ENCODE assay signal across 20 cellular contexts in genomic region chr16:89607453-89607852, GRCh38. TPM values are rescaled to one million over a fixed set of nuclear protein-coding genes. Genes with fewer than 3 reads are reported as not detected.
A peak's percentile ranks its signal among the peaks of the same experiment; 100 is the strongest.
DNase-seq lines count a peak whose midpoint lies in the region; ATAC-seq, FAIRE-seq and TF ChIP-seq lines count a peak whose summit lies in the region.
"Had no signal": no experiment of that assay in that cellular context is flagged by ENCODE, and none has a peak within 500 bp of the region (broad histone marks: within the 10 kb centered on the region; RNA-seq: fewer than 3 reads in every experiment).

No MANE protein-coding gene starts in this region.

- H2BK5ac ChIP-seq in neuronal stem cell (ENCODE audit: low read length): no peak overlapping the region

- TF ChIP-seq CTCF in DND-41 (IDR thresholded peaks at IDR 0.05; ENCODE audit: borderline replicate concordance, extremely low read depth, low read length, poor library complexity, severe bottlenecking) (no peak), astrocyte (IDR thresholded peaks at IDR 0.05; ENCODE audit: insufficient read depth, low read depth, low read length) (no peak), HepG2 (CRISPR knock-in tag; IDR thresholded peaks at IDR 0.05) (no peak)

- H3K4me1 Mint-ChIP-seq in astrocyte (ENCODE audit: low read depth, unreplicated experiment): peaks cover 5% of the 10 kb centered on the region

- H3K79me2 ChIP-seq in DND-41 (ENCODE audit: insufficient read depth, low read length) (no peaks in the 10 kb centered on the region), astrocyte (ENCODE audit: insufficient read depth, low read length) (no peaks in the 10 kb centered on the region), HepG2 (ENCODE audit: insufficient read depth, low read length) (no peaks in the 10 kb centered on the region)

- H3K4me1 ChIP-seq in DND-41 (ENCODE audit: insufficient read depth, low read length): peaks cover 64% of the 10 kb centered on the region
- H3K4me1 ChIP-seq in astrocyte (ENCODE audit: insufficient read depth, low read length): peaks cover 13% of the 10 kb centered on the region
- H3K4me1 ChIP-seq in neuronal stem cell (ENCODE audit: control insufficient read depth in 2 of 2, insufficient read depth in 1 of 2, low read depth in 1 of 2, low read length in 2 of 2): peaks cover 10 to 17% of the 10 kb centered on the region in 2 donors
- H3K4me1 ChIP-seq in HepG2 (ENCODE audit: insufficient read depth, low read length): peaks cover 31% of the 10 kb centered on the region

- TF ChIP-seq EP300 in HepG2 (IDR thresholded peaks at IDR 0.05; ENCODE audit: low read depth in 2 of 2, low read length in 2 of 2) (no peak), HepG2 (CRISPR knock-in tag; IDR thresholded peaks at IDR 0.05; ENCODE audit: borderline replicate concordance) (no peak)

- H3K4ac ChIP-seq in neuronal stem cell (ENCODE audit: low read length): no peak overlapping the region

- H3K9me3 ChIP-seq in DND-41 (ENCODE audit: insufficient read depth, low read length, severe bottlenecking) (no peaks in the 10 kb centered on the region), astrocyte (ENCODE audit: insufficient read depth, low read depth, low read length) (no peaks in the 10 kb centered on the region), neuronal stem cell (replicated peaks in 1 of 2; ENCODE audit: control insufficient read depth in 2 of 2, insufficient read depth in 1 of 2, low read depth in 1 of 2, low read length in 2 of 2) (no peaks in the 10 kb centered on the region), HepG2 (ENCODE audit: low read length) (no peaks in the 10 kb centered on the region)

- no peaks in the 10 kb centered on the region for H3K36me3 Mint-ChIP-seq in astrocyte (ENCODE audit: low read depth, unreplicated experiment)
- H3K36me3 Mint-ChIP-seq: CD14-positive monocyte, T-cell had no signal

- H4K20me1 ChIP-seq in DND-41 (ENCODE audit: insufficient read depth, low read length): 0 out of 2 replicates have a peak, but pooled peaks cover 3% of the 10 kb centered on the region
- H4K20me1 ChIP-seq in astrocyte (ENCODE audit: insufficient read depth, low read length): no peaks in the 10 kb centered on the region
- no peaks in the 10 kb centered on the region for H4K20me1 ChIP-seq in HepG2 (ENCODE audit: insufficient read depth, low read length)

- BruUV-seq in HepG2 (replicated peaks; lab: Mats Ljungman, UMichigan): no TSS peak

- H3K36me3 ChIP-seq in DND-41 (ENCODE audit: insufficient read depth, low read length) (no peaks in the 10 kb centered on the region), astrocyte (ENCODE audit: insufficient read depth, low read length) (no peaks in the 10 kb centered on the region), neuronal stem cell (replicated peaks in 1 of 2; ENCODE audit: control insufficient read depth in 2 of 2, insufficient read depth in 2 of 2, low read length in 2 of 2) (no peaks in the 10 kb centered on the region), HepG2 (replicated peaks in 1 of 2; ENCODE audit: control insufficient read depth in 1 of 2, insufficient read depth in 2 of 2, low read length in 2 of 2) (no peaks in the 10 kb centered on the region)

- peak overlapping the region in 1 of 2 experiments; percentile 38; a peak in 1 of 4 replicates for H3K4me3 ChIP-seq in DND-41 (ENCODE audit: low read depth in 1 of 2, low read length in 2 of 2)
- H3K4me3 ChIP-seq in astrocyte (ENCODE audit: insufficient read depth, low read depth, low read length): no peak overlapping the region
- H3K4me3 ChIP-seq in neuronal stem cell (ENCODE audit: low read length in 2 of 2): no peak overlapping the region
- H3K4me3 ChIP-seq in HepG2 (replicated peaks in 1 of 3; ENCODE audit: insufficient read depth in 1 of 3, low read depth in 2 of 3, low read length in 3 of 3): no peak overlapping the region

- peak overlapping the region; percentile 54 for H3K4me2 ChIP-seq in DND-41 (ENCODE audit: insufficient read depth, low read length)
- no peak overlapping the region for H3K4me2 ChIP-seq in astrocyte (ENCODE audit: low read length)
- H3K4me2 ChIP-seq in neuronal stem cell (ENCODE audit: insufficient read depth, low read length, poor library complexity, severe bottlenecking): no peak overlapping the region
- H3K4me2 ChIP-seq in HepG2 (ENCODE audit: low read depth, low read length): no peak overlapping the region
- H3K4me2 ChIP-seq: KMS-11 had no signal

- H2BK15ac ChIP-seq in neuronal stem cell (ENCODE audit: low read length): no peak overlapping the region

- H3K9ac ChIP-seq in DND-41 (ENCODE audit: low read depth, low read length) (peak overlapping the region; percentile 65), astrocyte (ENCODE audit: low read length) (no peak overlapping the region), neuronal stem cell (ENCODE audit: low read depth, low read length, poor library complexity) (no peak overlapping the region), HepG2 (ENCODE audit: insufficient read depth, low read depth, low read length) (no peak overlapping the region)
- H3K9ac ChIP-seq: KMS-11 had no signal

- TF ChIP-seq POLR2A in HepG2 (IDR thresholded peaks at IDR 0.05; ENCODE audit: insufficient read depth in 1 of 2, low read depth in 2 of 2, low read length in 2 of 2): no peak

- H3K79me1 ChIP-seq in neuronal stem cell (ENCODE audit: low read depth, low read length): no peaks in the 10 kb centered on the region

- DNase-seq in DND-41: peak; percentile 90
- DNase-seq in astrocyte (ENCODE audit: low read depth): no peak
- no peak for DNase-seq in neuronal stem cell (ENCODE audit: low spot score)
- DNase-seq in NCI-H446 treated with DMSO at 0.1 percent for 48 hours (lab: John Stamatoyannopoulos, UW): no peak
- DNase-seq in HepG2 (ENCODE audit: low spot score): no peak
- no peak for DNase-seq in CD1c-positive myeloid dendritic cell (ENCODE audit: extremely low spot score)
- DNase-seq: AML-193, NCI-H1105, NCI-H146, NCI-H2029, NCI-H2227 treated with DMSO at 0.1 percent for 48 hours, NCI-H510A treated with DMSO at 0.1 percent for 48 hours, NCI-H774, T-cell had no signal

- H3K27me3 Mint-ChIP-seq in astrocyte (ENCODE audit: low read depth, unreplicated experiment): peaks cover 11% of the 10 kb centered on the region
- H3K27me3 Mint-ChIP-seq: T-cell had no signal

- FAIRE-seq in astrocyte (lab: Jason Lieb, UNC): no peak
- FAIRE-seq in HepG2 (lab: Jason Lieb, UNC): no peak
- FAIRE-seq: H54 had no signal

- H3K27ac ChIP-seq in DND-41 (ENCODE audit: low read length) (peak overlapping the region; percentile 94), astrocyte (ENCODE audit: low read depth, low read length) (no peak overlapping the region), neuronal stem cell (replicated peaks; ENCODE audit: low read length) (no peak overlapping the region), HepG2 (ENCODE audit: extremely low read length, insufficient read depth, low read length) (no peak overlapping the region)
- H3K27ac ChIP-seq: KMS-11 had no signal

- no peak overlapping the region for H2AK5ac ChIP-seq in neuronal stem cell (ENCODE audit: low read depth, low read length)

- H2AFZ ChIP-seq in DND-41 (ENCODE audit: low read depth, low read length): peak overlapping the region; percentile 66
- no peak overlapping the region for H2AFZ ChIP-seq in astrocyte (ENCODE audit: low read depth, low read length)
- peak overlapping the region; percentile 59 for H2AFZ ChIP-seq in neuronal stem cell (ENCODE audit: low read length)
- H2AFZ ChIP-seq in HepG2 (ENCODE audit: low read length): no peak overlapping the region

- H3K27me3 ChIP-seq in DND-41 (ENCODE audit: insufficient read depth, low read length, poor library complexity) (no peaks in the 10 kb centered on the region), astrocyte (ENCODE audit: insufficient read depth, low read length) (no peaks in the 10 kb centered on the region), neuronal stem cell (ENCODE audit: control insufficient read depth in 3 of 3, insufficient read depth in 3 of 3, low read depth in 1 of 3, low read length in 3 of 3) (peaks cover 0 to 4% (median 0%) of the 10 kb centered on the region in 3 experiments), HepG2 (ENCODE audit: control insufficient read depth in 1 of 2, insufficient read depth in 2 of 2, low read length in 2 of 2) (peaks cover 7 to 33% of the 10 kb centered on the region in 2 experiments)

- no peak overlapping the region for H2BK120ac ChIP-seq in neuronal stem cell (ENCODE audit: low read depth, low read length)

- peak overlapping the region; percentile 1 for H3K27ac Mint-ChIP-seq in astrocyte (ENCODE audit: unreplicated experiment)
- H3K27ac Mint-ChIP-seq: CD14-positive monocyte, T-cell had no signal

- intact Hi-C loops in HepG2 (cut with micrococcal nuclease; ENCODE audit: unreplicated experiment): no loop called here

- H2BK12ac ChIP-seq in neuronal stem cell (ENCODE audit: low read length): no peak overlapping the region

- no peak overlapping the region for H4K91ac ChIP-seq in neuronal stem cell (ENCODE audit: low read depth, low read length, poor library complexity)

- no peak for TF ChIP-seq RAD21 in HepG2 (CRISPR knock-in tag; IDR thresholded peaks at IDR 0.05)

- no peak overlapping the region for H3K18ac ChIP-seq in neuronal stem cell (ENCODE audit: low read length)

- POLR2A ChIA-PET in HepG2 (lab: Yijun Ruan, JAX): no interaction called here

- ATAC-seq in DND-41 (ENCODE audit: insufficient read depth, low read depth) (peak; percentile 77), HepG2 (no peak)
- ATAC-seq: Panc1, SK-N-SH treated with all-trans-retinoic acid at 6 μM for 48 hours, T-cell had no signal

- in situ Hi-C loops in HepG2 (cut with HindIII; ENCODE audit: extremely low pct_ligation_motif_present, low pct_unique_long_range_greater_than_20kb): no loop called here

- no CpG with 5 or more reads among the region's 9 CpGs for WGBS in neuronal stem cell (ENCODE audit: extremely low coverage in 2 of 2, insufficient read length in 2 of 2, insufficient replicate concordance in 1 of 2), 2 donors
- 53% methylated on average over 9 of the region's 9 CpGs for WGBS in HepG2 (ENCODE audit: low lambda C conversion rate)

- CTCF ChIA-PET in HepG2 (lab: Yijun Ruan, JAX; ENCODE audit: low intra/inter-chr PET ratio, low total read pairs): no interaction called here

- no peak overlapping the region for H4K8ac ChIP-seq in neuronal stem cell (ENCODE audit: low read depth, low read length)

- H3K9me3 Mint-ChIP-seq in astrocyte (ENCODE audit: unreplicated experiment): no peaks in the 10 kb centered on the region

- H3K4me3 Mint-ChIP-seq in astrocyte (ENCODE audit: unreplicated experiment): no peak overlapping the region
- H3K4me3 Mint-ChIP-seq: CD14-positive monocyte, T-cell had no signal

- no peak overlapping the region for H3K14ac ChIP-seq in neuronal stem cell (ENCODE audit: low read length)

- H3K23ac ChIP-seq in neuronal stem cell (ENCODE audit: low read depth, low read length, poor library complexity): no peak overlapping the region

RNA-seq across cellular contexts. Expression of gene DPEP1, which starts 6.0 kb away (rescaled TPM):
- total RNA-seq in astrocyte: 0.11 and 0.22 TPM in 2 replicates
- 1.1 TPM for polyA plus RNA-seq in neuronal stem cell (2013, experiment 1 of 2)
- polyA plus RNA-seq in neuronal stem cell (2013, experiment 2 of 2): 0.79 TPM
- total RNA-seq in HepG2 (2016; rRNA removed; fragmentation: Illumina TruSeq; extraction: Trizol): 19.7 and 37.6 TPM in 2 replicates
- total RNA-seq in HepG2 (2016; cell fraction: cytosol; rRNA removed; fragmentation: Illumina TruSeq; extraction: Trizol; ENCODE audit: low read depth): 33.1 and 44.2 TPM in 2 replicates
- total RNA-seq in HepG2 (2016; cell fraction: insoluble cytoplasmic fraction; rRNA removed; fragmentation: Illumina TruSeq; extraction: Trizol): 22.9 and 38.8 TPM in 2 replicates
- 21.1 and 25.9 TPM in 2 replicates for total RNA-seq in HepG2 (2016; cell fraction: membrane; rRNA removed; fragmentation: Illumina TruSeq; extraction: Trizol)
- total RNA-seq in HepG2 (2016; cell fraction: nucleus; rRNA removed; fragmentation: Illumina TruSeq; extraction: Trizol): 32.6 and 36.8 TPM in 2 replicates
- polyA plus RNA-seq in HepG2 (2011; rRNA removed): 40.2 and 52.2 TPM in 2 replicates
- 26.5 and 78.5 TPM in 2 replicates for polyA plus RNA-seq in HepG2 (2011; cell fraction: cytosol; rRNA removed)
- 52.0 and 101 TPM in 2 replicates for polyA plus RNA-seq in HepG2 (2011; cell fraction: nucleus; rRNA removed)
- polyA plus RNA-seq in HepG2 (2012): 6.6 and 9.6 TPM in 2 replicates
- 13.7 and 15.6 TPM in 2 replicates for polyA plus RNA-seq in HepG2 (2016; cell fraction: cytosol; fragmentation: Illumina TruSeq; extraction: Trizol; ENCODE audit: low read depth)
- polyA plus RNA-seq in HepG2 (2016; cell fraction: insoluble cytoplasmic fraction; fragmentation: Illumina TruSeq; extraction: Trizol; ENCODE audit: low read depth): 23.0 and 24.6 TPM in 2 replicates
- polyA plus RNA-seq in HepG2 (2016; cell fraction: membrane; fragmentation: Illumina TruSeq; extraction: Trizol; ENCODE audit: low read depth): 18.2 and 22.6 TPM in 2 replicates
- 75.4 and 78.7 TPM in 2 replicates for polyA plus RNA-seq in HepG2 (2016; cell fraction: nucleus; fragmentation: Illumina TruSeq; extraction: Trizol; ENCODE audit: insufficient read depth, low read depth)
- polyA minus RNA-seq in HepG2 (2011; rRNA and poly(A)+ RNA removed; ENCODE audit: low replicate concordance): 0.12 and 80.3 TPM in 2 replicates
- 12.5 and 17.6 TPM in 2 replicates for polyA minus RNA-seq in HepG2 (2011; cell fraction: cytosol; rRNA and poly(A)+ RNA removed)
- polyA minus RNA-seq in HepG2 (2011; cell fraction: nucleus; rRNA and poly(A)+ RNA removed): 3.5 and 4.8 TPM in 2 replicates
- polyA plus RNA-seq: AG04450, CD14-positive monocyte had no signal

RNA-seq across cellular contexts. Expression of gene CPNE7, which starts 31.9 kb away (rescaled TPM):
- total RNA-seq in astrocyte (6.7 and 7.5 TPM in 2 replicates), HepG2 (2016; rRNA removed; fragmentation: Illumina TruSeq; extraction: Trizol) (not detected in 2 replicates)
- 1.4 TPM for polyA plus RNA-seq in neuronal stem cell (2013, experiment 1 of 2)
- 1.6 TPM for polyA plus RNA-seq in neuronal stem cell (2013, experiment 2 of 2)
- total RNA-seq in HepG2 (2016; cell fraction: cytosol; rRNA removed; fragmentation: Illumina TruSeq; extraction: Trizol; ENCODE audit: low read depth): not detected in 2 replicates
- total RNA-seq in HepG2 (2016; cell fraction: insoluble cytoplasmic fraction; rRNA removed; fragmentation: Illumina TruSeq; extraction: Trizol): 0.15 TPM in 1 of 2 replicates, not detected in the other
- not detected in 2 replicates for total RNA-seq in HepG2 (2016; cell fraction: membrane; rRNA removed; fragmentation: Illumina TruSeq; extraction: Trizol)
- total RNA-seq in HepG2 (2016; cell fraction: nucleus; rRNA removed; fragmentation: Illumina TruSeq; extraction: Trizol): not detected in 2 replicates
- polyA plus RNA-seq in HepG2 (2011; rRNA removed): 0.59 and 2.1 TPM in 2 replicates
- polyA plus RNA-seq in HepG2 (2011; cell fraction: cytosol; rRNA removed): 0.19 and 0.32 TPM in 2 replicates
- 4.5 and 6.2 TPM in 2 replicates for polyA plus RNA-seq in HepG2 (2011; cell fraction: nucleus; rRNA removed)
- 0.27 and 0.35 TPM in 2 replicates for polyA plus RNA-seq in HepG2 (2012)
- not detected in 2 replicates for polyA plus RNA-seq in HepG2 (2016; cell fraction: cytosol; fragmentation: Illumina TruSeq; extraction: Trizol; ENCODE audit: low read depth)
- not detected in 2 replicates for polyA plus RNA-seq in HepG2 (2016; cell fraction: insoluble cytoplasmic fraction; fragmentation: Illumina TruSeq; extraction: Trizol; ENCODE audit: low read depth)
- polyA plus RNA-seq in HepG2 (2016; cell fraction: membrane; fragmentation: Illumina TruSeq; extraction: Trizol; ENCODE audit: low read depth): 0.06 TPM in 1 of 2 replicates, not detected in the other
- polyA plus RNA-seq in HepG2 (2016; cell fraction: nucleus; fragmentation: Illumina TruSeq; extraction: Trizol; ENCODE audit: insufficient read depth, low read depth): 0.52 and 1.2 TPM in 2 replicates
- 0.58 and 25.2 TPM in 2 replicates for polyA minus RNA-seq in HepG2 (2011; rRNA and poly(A)+ RNA removed; ENCODE audit: low replicate concordance)
- polyA minus RNA-seq in HepG2 (2011; cell fraction: cytosol; rRNA and poly(A)+ RNA removed): not detected in 2 replicates
- 0.26 and 0.99 TPM in 2 replicates for polyA minus RNA-seq in HepG2 (2011; cell fraction: nucleus; rRNA and poly(A)+ RNA removed)
- polyA plus RNA-seq: CD14-positive monocyte had no signal

RNA-seq across cellular contexts. Expression of gene RPL13, which starts 47.0 kb away (rescaled TPM):
- total RNA-seq in astrocyte (1,200 and 1,239 TPM in 2 replicates), HepG2 (2016; rRNA removed; fragmentation: Illumina TruSeq; extraction: Trizol) (2,988 and 3,233 TPM in 2 replicates)
- 5,003 TPM for polyA plus RNA-seq in neuronal stem cell (2013, experiment 1 of 2)
- 4,966 TPM for polyA plus RNA-seq in neuronal stem cell (2013, experiment 2 of 2)
- 6,142 and 6,743 TPM in 2 replicates for total RNA-seq in HepG2 (2016; cell fraction: cytosol; rRNA removed; fragmentation: Illumina TruSeq; extraction: Trizol; ENCODE audit: low read depth)
- total RNA-seq in HepG2 (2016; cell fraction: insoluble cytoplasmic fraction; rRNA removed; fragmentation: Illumina TruSeq; extraction: Trizol): 3,074 and 3,414 TPM in 2 replicates
- total RNA-seq in HepG2 (2016; cell fraction: membrane; rRNA removed; fragmentation: Illumina TruSeq; extraction: Trizol): 8,788 and 9,254 TPM in 2 replicates
- 1,061 and 1,137 TPM in 2 replicates for total RNA-seq in HepG2 (2016; cell fraction: nucleus; rRNA removed; fragmentation: Illumina TruSeq; extraction: Trizol)
- 4,411 and 5,523 TPM in 2 replicates for polyA plus RNA-seq in HepG2 (2011; rRNA removed)
- 4,701 and 9,932 TPM in 2 replicates for polyA plus RNA-seq in HepG2 (2011; cell fraction: cytosol; rRNA removed)
- polyA plus RNA-seq in HepG2 (2011; cell fraction: nucleus; rRNA removed): 3,101 and 3,317 TPM in 2 replicates
- 3,379 and 4,912 TPM in 2 replicates for polyA plus RNA-seq in HepG2 (2012)
- 8,773 and 9,300 TPM in 2 replicates for polyA plus RNA-seq in HepG2 (2016; cell fraction: cytosol; fragmentation: Illumina TruSeq; extraction: Trizol; ENCODE audit: low read depth)
- 3,767 and 4,135 TPM in 2 replicates for polyA plus RNA-seq in HepG2 (2016; cell fraction: insoluble cytoplasmic fraction; fragmentation: Illumina TruSeq; extraction: Trizol; ENCODE audit: low read depth)
- 9,832 and 9,939 TPM in 2 replicates for polyA plus RNA-seq in HepG2 (2016; cell fraction: membrane; fragmentation: Illumina TruSeq; extraction: Trizol; ENCODE audit: low read depth)
- 2,257 and 2,556 TPM in 2 replicates for polyA plus RNA-seq in HepG2 (2016; cell fraction: nucleus; fragmentation: Illumina TruSeq; extraction: Trizol; ENCODE audit: insufficient read depth, low read depth)
- 1,096 and 3,482 TPM in 2 replicates for polyA minus RNA-seq in HepG2 (2011; rRNA and poly(A)+ RNA removed; ENCODE audit: low replicate concordance)
- polyA minus RNA-seq in HepG2 (2011; cell fraction: cytosol; rRNA and poly(A)+ RNA removed): 1,942 and 2,023 TPM in 2 replicates
- polyA minus RNA-seq in HepG2 (2011; cell fraction: nucleus; rRNA and poly(A)+ RNA removed): 448 and 516 TPM in 2 replicates

RNA-seq across cellular contexts. Expression of gene CHMP1A, which starts 50.1 kb away (rescaled TPM):
- total RNA-seq in astrocyte (84.2 and 85.7 TPM in 2 replicates), HepG2 (2016; rRNA removed; fragmentation: Illumina TruSeq; extraction: Trizol) (69.4 and 80.0 TPM in 2 replicates)
- 44.9 TPM for polyA plus RNA-seq in neuronal stem cell (2013, experiment 1 of 2)
- polyA plus RNA-seq in neuronal stem cell (2013, experiment 2 of 2): 44.1 TPM
- total RNA-seq in HepG2 (2016; cell fraction: cytosol; rRNA removed; fragmentation: Illumina TruSeq; extraction: Trizol; ENCODE audit: low read depth): 12.3 and 14.1 TPM in 2 replicates
- 68.7 and 70.7 TPM in 2 replicates for total RNA-seq in HepG2 (2016; cell fraction: insoluble cytoplasmic fraction; rRNA removed; fragmentation: Illumina TruSeq; extraction: Trizol)
- total RNA-seq in HepG2 (2016; cell fraction: membrane; rRNA removed; fragmentation: Illumina TruSeq; extraction: Trizol): 36.1 and 43.1 TPM in 2 replicates
- total RNA-seq in HepG2 (2016; cell fraction: nucleus; rRNA removed; fragmentation: Illumina TruSeq; extraction: Trizol): 43.4 and 46.6 TPM in 2 replicates
- polyA plus RNA-seq in HepG2 (2011; rRNA removed): 73.3 and 87.2 TPM in 2 replicates
- polyA plus RNA-seq in HepG2 (2011; cell fraction: cytosol; rRNA removed): 71.4 and 105 TPM in 2 replicates
- 141 and 163 TPM in 2 replicates for polyA plus RNA-seq in HepG2 (2011; cell fraction: nucleus; rRNA removed)
- polyA plus RNA-seq in HepG2 (2012): 39.3 and 47.1 TPM in 2 replicates
- polyA plus RNA-seq in HepG2 (2016; cell fraction: cytosol; fragmentation: Illumina TruSeq; extraction: Trizol; ENCODE audit: low read depth): 9.6 and 12.7 TPM in 2 replicates
- 89.2 and 96.6 TPM in 2 replicates for polyA plus RNA-seq in HepG2 (2016; cell fraction: insoluble cytoplasmic fraction; fragmentation: Illumina TruSeq; extraction: Trizol; ENCODE audit: low read depth)
- polyA plus RNA-seq in HepG2 (2016; cell fraction: membrane; fragmentation: Illumina TruSeq; extraction: Trizol; ENCODE audit: low read depth): 29.6 and 33.2 TPM in 2 replicates
- polyA plus RNA-seq in HepG2 (2016; cell fraction: nucleus; fragmentation: Illumina TruSeq; extraction: Trizol; ENCODE audit: insufficient read depth, low read depth): 105 and 109 TPM in 2 replicates
- 73.7 and 140 TPM in 2 replicates for polyA minus RNA-seq in HepG2 (2011; rRNA and poly(A)+ RNA removed; ENCODE audit: low replicate concordance)
- 50.0 and 50.5 TPM in 2 replicates for polyA minus RNA-seq in HepG2 (2011; cell fraction: cytosol; rRNA and poly(A)+ RNA removed)
- 25.8 and 33.6 TPM in 2 replicates for polyA minus RNA-seq in HepG2 (2011; cell fraction: nucleus; rRNA and poly(A)+ RNA removed)

RNA-seq across cellular contexts. Expression of gene SPATA33, which starts 50.2 kb away (rescaled TPM):
- total RNA-seq in astrocyte: 11.8 and 12.3 TPM in 2 replicates
- 28.9 TPM for polyA plus RNA-seq in neuronal stem cell (2013, experiment 1 of 2)
- polyA plus RNA-seq in neuronal stem cell (2013, experiment 2 of 2): 29.1 TPM
- total RNA-seq in HepG2 (2016; rRNA removed; fragmentation: Illumina TruSeq; extraction: Trizol): 11.0 and 11.2 TPM in 2 replicates
- 9.1 and 14.3 TPM in 2 replicates for total RNA-seq in HepG2 (2016; cell fraction: cytosol; rRNA removed; fragmentation: Illumina TruSeq; extraction: Trizol; ENCODE audit: low read depth)
- 11.7 and 12.8 TPM in 2 replicates for total RNA-seq in HepG2 (2016; cell fraction: insoluble cytoplasmic fraction; rRNA removed; fragmentation: Illumina TruSeq; extraction: Trizol)
- total RNA-seq in HepG2 (2016; cell fraction: membrane; rRNA removed; fragmentation: Illumina TruSeq; extraction: Trizol): 14.6 and 17.6 TPM in 2 replicates
- 9.0 and 10.4 TPM in 2 replicates for total RNA-seq in HepG2 (2016; cell fraction: nucleus; rRNA removed; fragmentation: Illumina TruSeq; extraction: Trizol)
- polyA plus RNA-seq in HepG2 (2011; rRNA removed): 5.7 and 6.3 TPM in 2 replicates
- 3.3 and 3.5 TPM in 2 replicates for polyA plus RNA-seq in HepG2 (2011; cell fraction: cytosol; rRNA removed)
- 14.9 and 16.4 TPM in 2 replicates for polyA plus RNA-seq in HepG2 (2011; cell fraction: nucleus; rRNA removed)
- polyA plus RNA-seq in HepG2 (2012): 8.1 and 9.7 TPM in 2 replicates
- 17.1 and 17.6 TPM in 2 replicates for polyA plus RNA-seq in HepG2 (2016; cell fraction: cytosol; fragmentation: Illumina TruSeq; extraction: Trizol; ENCODE audit: low read depth)
- polyA plus RNA-seq in HepG2 (2016; cell fraction: insoluble cytoplasmic fraction; fragmentation: Illumina TruSeq; extraction: Trizol; ENCODE audit: low read depth): 12.9 and 16.7 TPM in 2 replicates
- 20.1 and 25.8 TPM in 2 replicates for polyA plus RNA-seq in HepG2 (2016; cell fraction: membrane; fragmentation: Illumina TruSeq; extraction: Trizol; ENCODE audit: low read depth)
- polyA plus RNA-seq in HepG2 (2016; cell fraction: nucleus; fragmentation: Illumina TruSeq; extraction: Trizol; ENCODE audit: insufficient read depth, low read depth): 25.8 and 32.4 TPM in 2 replicates
- 6.0 and 18.6 TPM in 2 replicates for polyA minus RNA-seq in HepG2 (2011; rRNA and poly(A)+ RNA removed; ENCODE audit: low replicate concordance)
- polyA minus RNA-seq in HepG2 (2011; cell fraction: cytosol; rRNA and poly(A)+ RNA removed): 1.4 and 1.8 TPM in 2 replicates
- polyA minus RNA-seq in HepG2 (2011; cell fraction: nucleus; rRNA and poly(A)+ RNA removed): 7.2 and 7.7 TPM in 2 replicates

Comparison
In these comparisons a context has a peak if more than half of its experiments do, and no peak if none do; other contexts are left out.
1. H2AFZ ChIP-seq: peak in DND-41 (single experiment) and neuronal stem cell (single experiment); none in astrocyte (single experiment) and HepG2 (single experiment).
2. RNA of gene DPEP1, which starts 6.0 kb away (total RNA-seq): 19.7 to 44.2 TPM in HepG2; 0.11 to 0.22 TPM in astrocyte; every median in the first group is over 10 times any median in the second.